3 cellular contexts compared by ENCODE assay signal in genomic region chr9:133351908-133352634, GRCh38.
TF ChIP-seq lines count a peak whose summit lies in the region.

No MANE protein-coding gene starts in this region.

TF ChIP-seq in HEK293, 187 proteins besides CTCF, POLR2A, EP300 and RAD21 (continues in another document):
- TF ChIP-seq ZNF560 (tag by site-specific recombination; IDR thresholded peaks at IDR 0.05; ENCODE audit: borderline replicate concordance): no peak
- TF ChIP-seq ZNF133 (tag by site-specific recombination; IDR thresholded peaks at IDR 0.05): no peak
- peak; percentile 59 for TF ChIP-seq ZBTB20 (tag by site-specific recombination; IDR thresholded peaks at IDR 0.05)
- TF ChIP-seq EGR2 (tag by site-specific recombination; IDR thresholded peaks at IDR 0.05; ENCODE audit: low read depth): no peak
- TF ChIP-seq ZNF24 (tag by site-specific recombination; IDR thresholded peaks at IDR 0.05): no peak
- TF ChIP-seq SP7 (tag by site-specific recombination; IDR thresholded peaks at IDR 0.05): no peak
- TF ChIP-seq ZNF549 (tag by site-specific recombination; IDR thresholded peaks at IDR 0.05): no peak
- 0 out of 2 replicates have a peak, but pooled peaks have one; percentile 23 for TF ChIP-seq ZBTB49 (tag by site-specific recombination; IDR thresholded peaks at IDR 0.05; ENCODE audit: low read depth)
- TF ChIP-seq ZNF155 (tag by site-specific recombination; IDR thresholded peaks at IDR 0.05): no peak
- 0 out of 2 replicates have a peak, but pooled peaks have one; percentile 56 for TF ChIP-seq ZFP37 (tag by site-specific recombination; IDR thresholded peaks at IDR 0.05)
- TF ChIP-seq ZBTB17 (tag by site-specific recombination; IDR thresholded peaks at IDR 0.05): peak; percentile 34; the same call in 1 of the 2 replicates
- TF ChIP-seq ZNF211 (tag by site-specific recombination; IDR thresholded peaks at IDR 0.05; ENCODE audit: low read depth): no peak
- no peak for TF ChIP-seq ZBTB8A (tag by site-specific recombination; IDR thresholded peaks at IDR 0.05)
- TF ChIP-seq ZNF777 (tag by site-specific recombination; IDR thresholded peaks at IDR 0.05; ENCODE audit: borderline replicate concordance): no peak
- TF ChIP-seq ZNF423 (tag by site-specific recombination; IDR thresholded peaks at IDR 0.05): no peak
- no peak for TF ChIP-seq ZNF223 (tag by site-specific recombination; IDR thresholded peaks at IDR 0.05)
- TF ChIP-seq TRIM28 (IDR thresholded peaks at IDR 0.05; ENCODE audit: borderline replicate concordance, low read length): peak; percentile 93; the same call in 1 of the 2 replicates
- TF ChIP-seq ZNF600 (tag by site-specific recombination; IDR thresholded peaks at IDR 0.05): peak; percentile 49; the same call in 1 of the 2 replicates
- 0 out of 2 replicates have a peak, but pooled peaks have one; percentile 6 for TF ChIP-seq ZNF2 (tag by site-specific recombination; IDR thresholded peaks at IDR 0.05)
- no peak for TF ChIP-seq ZNF585B (tag by site-specific recombination; IDR thresholded peaks at IDR 0.05)
- no peak; the same call in 1 of the 2 replicates for TF ChIP-seq ZIC2 (tag by site-specific recombination; IDR thresholded peaks at IDR 0.05)
- no peak for TF ChIP-seq ZNF704 (tag by site-specific recombination; IDR thresholded peaks at IDR 0.05)
- no peak; the same call in 1 of the 2 replicates for TF ChIP-seq ZNF660 (tag by site-specific recombination; IDR thresholded peaks at IDR 0.05)
- no peak for TF ChIP-seq ZNF76 (tag by site-specific recombination; IDR thresholded peaks at IDR 0.05; ENCODE audit: borderline replicate concordance, low read depth)

TF ChIP-seq in SK-N-SH treated with all-trans-retinoic acid at 6 μM for 48 hours, 23 proteins besides CTCF, POLR2A, EP300 and RAD21:
- TF ChIP-seq PPARA (CRISPR knock-in tag; IDR thresholded peaks at IDR 0.05; ENCODE audit: borderline replicate concordance) (no peak), ZNF8 (CRISPR knock-in tag; IDR thresholded peaks at IDR 0.05) (no peak), ZFP3 (CRISPR knock-in tag; IDR thresholded peaks at IDR 0.05) (0 out of 2 replicates have a peak, but pooled peaks have one; percentile 29), TSHZ2 (CRISPR knock-in tag; IDR thresholded peaks at IDR 0.05) (no peak)
TF ChIP-seq in SK-N-SH treated with all-trans-retinoic acid at 6 μM for 48 hours: peak in this region for 1.

TF ChIP-seq in H1, 55 proteins besides CTCF, POLR2A, EP300 and RAD21 (continues in another document):
- no peak for TF ChIP-seq JUN (IDR thresholded peaks at IDR 0.05; ENCODE audit: low read depth, low read length)
- no peak for TF ChIP-seq RXRA (IDR thresholded peaks at IDR 0.05; ENCODE audit: insufficient read depth, low read depth, low read length)
- peak; percentile 30 for TF ChIP-seq MAX (IDR thresholded peaks at IDR 0.05)
- TF ChIP-seq GTF2F1 (IDR thresholded peaks at IDR 0.05; ENCODE audit: borderline replicate concordance, low read depth, low read length): no peak
- TF ChIP-seq ZNF274 (IDR thresholded peaks at IDR 0.05; ENCODE audit: borderline replicate concordance, extremely low read depth, low read length): no peak
- TF ChIP-seq SUZ12 (IDR thresholded peaks at IDR 0.05; ENCODE audit: low read length): no peak
- TF ChIP-seq USF2 (IDR thresholded peaks at IDR 0.05; ENCODE audit: low read length): no peak
- no peak for TF ChIP-seq ATF3 (IDR thresholded peaks at IDR 0.05; ENCODE audit: insufficient read depth, low read depth, low read length)
- TF ChIP-seq TAF1 (IDR thresholded peaks at IDR 0.05; ENCODE audit: low read depth, low read length): peak; percentile 62
- no peak for TF ChIP-seq EZH2 (IDR thresholded peaks at IDR 0.05; ENCODE audit: low read depth, low read length, severe bottlenecking)
- TF ChIP-seq PHF8 (conservative IDR thresholded peaks at IDR 0.05; ENCODE audit: low read depth, low read length): no peak
- TF ChIP-seq CEBPB (IDR thresholded peaks at IDR 0.05; ENCODE audit: low read depth, low read length): no peak
- TF ChIP-seq GABPA (IDR thresholded peaks at IDR 0.05; ENCODE audit: borderline replicate concordance, insufficient read depth, low read length): no peak
- TF ChIP-seq SIRT6 (IDR thresholded peaks at IDR 0.05; ENCODE audit: low read length): no peak
- no peak for TF ChIP-seq TAF7 (optimal IDR thresholded peaks at IDR 0.05; ENCODE audit: borderline replicate concordance, low read depth, low read length)
- TF ChIP-seq RFX5 (IDR thresholded peaks at IDR 0.05; ENCODE audit: borderline replicate concordance, low read depth, low read length): no peak
- TF ChIP-seq SIX5 (IDR thresholded peaks at IDR 0.05; ENCODE audit: low read depth, low read length): no peak
- TF ChIP-seq KDM5A (IDR thresholded peaks at IDR 0.05; ENCODE audit: low read length): no peak
- peak; percentile 93 for TF ChIP-seq POLR2AphosphoS5 (IDR thresholded peaks at IDR 0.05; ENCODE audit: low read depth, low read length)
- peak; percentile 71 to 86; a peak in 1 of 4 replicates for TF ChIP-seq SIN3A (conservative IDR thresholded peaks at IDR 0.05 in 1 of 2, IDR thresholded peaks at IDR 0.05 in 1 of 2; ENCODE audit: low read depth in 1 of 2, low read length in 2 of 2)
- no peak for TF ChIP-seq JUND (IDR thresholded peaks at IDR 0.05; ENCODE audit: low read length)
- TF ChIP-seq ATF2 (IDR thresholded peaks at IDR 0.05; ENCODE audit: low read length): no peak
- TF ChIP-seq TEAD4 (IDR thresholded peaks at IDR 0.05; ENCODE audit: low read depth, low read length): no peak
- TF ChIP-seq NRF1 (IDR thresholded peaks at IDR 0.05; ENCODE audit: low read depth, low read length): no peak
- no peak for TF ChIP-seq RNF2 (IDR thresholded peaks at IDR 0.05; ENCODE audit: borderline replicate concordance, low read depth, low read length, missing control alignments, poor library complexity, severe bottlenecking)
- TF ChIP-seq MAFK (IDR thresholded peaks at IDR 0.05; ENCODE audit: low read depth, low read length): no peak
- no peak for TF ChIP-seq KDM1A (IDR thresholded peaks at IDR 0.05; ENCODE audit: borderline replicate concordance, low read length)
- no peak for TF ChIP-seq SP2 (IDR thresholded peaks at IDR 0.05; ENCODE audit: low read length)
- TF ChIP-seq CHD7 (IDR thresholded peaks at IDR 0.05; ENCODE audit: insufficient replicate concordance, low read length): no peak
- TF ChIP-seq SAP30 (IDR thresholded peaks at IDR 0.05; ENCODE audit: insufficient read depth, insufficient replicate concordance, low read length): no peak
- no peak for TF ChIP-seq EGR1 (IDR thresholded peaks at IDR 0.05; ENCODE audit: borderline replicate concordance, low read depth, low read length)
- no peak for TF ChIP-seq RBBP5 (IDR thresholded peaks at IDR 0.05; ENCODE audit: borderline replicate concordance, low read depth, low read length)
- TF ChIP-seq POU5F1 (IDR thresholded peaks at IDR 0.05; ENCODE audit: low read depth, low read length): no peak
- TF ChIP-seq SP1 (IDR thresholded peaks at IDR 0.05; ENCODE audit: low read depth, low read length): no peak
- no peak for TF ChIP-seq FOSL1 (IDR thresholded peaks at IDR 0.05; ENCODE audit: insufficient read depth, low read depth, low read length)
- no peak for TF ChIP-seq TCF12 (IDR thresholded peaks at IDR 0.05; ENCODE audit: low read depth, low read length)
- TF ChIP-seq CBX5 (IDR thresholded peaks at IDR 0.05; ENCODE audit: low read depth, low read length): no peak
- TF ChIP-seq CREB1 (IDR thresholded peaks at IDR 0.05): 0 out of 2 replicates have a peak, but pooled peaks have one; percentile 28
- peak; percentile 39; the same call in 1 of the 2 replicates for TF ChIP-seq YY1 (IDR thresholded peaks at IDR 0.05; ENCODE audit: low read depth, low read length)
- no peak for TF ChIP-seq SP4 (IDR thresholded peaks at IDR 0.05; ENCODE audit: low read length)
- TF ChIP-seq SRF (IDR thresholded peaks at IDR 0.05; ENCODE audit: low read depth, low read length): no peak
- no peak for TF ChIP-seq HDAC2 (IDR thresholded peaks at IDR 0.05; ENCODE audit: borderline replicate concordance in 1 of 2, low read depth in 2 of 2, low read length in 2 of 2)
- TF ChIP-seq BACH1 (IDR thresholded peaks at IDR 0.05; ENCODE audit: low read length): 0 out of 2 replicates have a peak, but pooled peaks have one; percentile 14
- TF ChIP-seq CHD1 (IDR thresholded peaks at IDR 0.05; ENCODE audit: low read depth, low read length): no peak
- TF ChIP-seq TBP (IDR thresholded peaks at IDR 0.05; ENCODE audit: low read depth, low read length): no peak
